8 cellular contexts compared by ENCODE assay signal in genomic region chr22:37777122-37777687, GRCh38. TPM values are rescaled to one million over a fixed set of nuclear protein-coding genes. Genes with fewer than 3 reads are reported as not detected.
DNase-seq lines count a peak whose midpoint lies in the region; ATAC-seq and TF ChIP-seq lines count a peak whose summit lies in the region.

No MANE protein-coding gene starts in this region.

- H3K27me3 Mint-ChIP-seq in activated CD8-positive, alpha-beta T cell treated with anti-CD3 and anti-CD28 coated beads for 36 hours, result no peaks in the 10 kb centered on the region

- H3K9me3 ChIP-seq in mucosa of descending colon, result no peaks in the 10 kb centered on the region

- H3K4me3 Mint-ChIP-seq in activated CD8-positive, alpha-beta T cell treated with anti-CD3 and anti-CD28 coated beads for 36 hours, result no peak overlapping the region

- peak; percentile 70 for ATAC-seq in HG02885 (IDR thresholded peaks at IDR 0.05; ENCODE audit: poor library complexity, unreplicated experiment)
- peak; percentile 87 for ATAC-seq in mucosa of descending colon
- no peak for ATAC-seq in GM19023 (IDR thresholded peaks at IDR 0.05; ENCODE audit: unreplicated experiment)
- no peak for ATAC-seq in activated CD8-positive, alpha-beta T cell treated with anti-CD3 and anti-CD28 coated beads for 36 hours

- no peaks in the 10 kb centered on the region for H3K36me3 ChIP-seq in mucosa of descending colon (ENCODE audit: low read depth)

- POLR2A ChIA-PET in activated CD8-positive, alpha-beta T cell treated with anti-CD3 and anti-CD28 coated beads for 36 hours (lab: Charles Lee), result interaction anchor here (0.7 kb wide), 1 partner anchor 11 kb away, joined by 3 read pairs; no protein-coding TSS in a partner anchor

- CTCF ChIA-PET in activated CD8-positive, alpha-beta T cell treated with anti-CD3 and anti-CD28 coated beads for 36 hours (lab: Charles Lee), result interaction anchor here (1.0 kb wide), 1 partner anchor 86 kb away, joined by 3 read pairs; no protein-coding TSS in a partner anchor

- H3K4me3 ChIP-seq in mucosa of descending colon, result no peak overlapping the region

- no peak overlapping the region for H3K27ac Mint-ChIP-seq in activated CD8-positive, alpha-beta T cell treated with anti-CD3 and anti-CD28 coated beads for 36 hours

- no peak for TF ChIP-seq CTCF in mucosa of descending colon (IDR thresholded peaks at IDR 0.05)
- no peak for TF ChIP-seq CTCF in activated CD8-positive, alpha-beta T cell treated with anti-CD3 and anti-CD28 coated beads for 36 hours (IDR thresholded peaks at IDR 0.05)

- peaks cover 10% of the 10 kb centered on the region for H3K4me1 ChIP-seq in mucosa of descending colon (ENCODE audit: low read depth)

- H3K4me1 Mint-ChIP-seq in activated CD8-positive, alpha-beta T cell treated with anti-CD3 and anti-CD28 coated beads for 36 hours (ENCODE audit: low read depth), result no peaks in the 10 kb centered on the region

- no peaks in the 10 kb centered on the region for H3K36me3 Mint-ChIP-seq in activated CD8-positive, alpha-beta T cell treated with anti-CD3 and anti-CD28 coated beads for 36 hours (ENCODE audit: low read depth)

- no peaks in the 10 kb centered on the region for H3K9me3 Mint-ChIP-seq in activated CD8-positive, alpha-beta T cell treated with anti-CD3 and anti-CD28 coated beads for 36 hours

- DNase-seq in DMS79 treated with DMSO at 0.1 percent for 48 hours (lab: John Stamatoyannopoulos, UW), result peak; percentile 30
- DNase-seq in astrocyte of the hippocampus (ENCODE audit: low read depth, low spot score), result peak; percentile 91
- peak; percentile 70 to 72 (median 72) for DNase-seq in mucosa of descending colon
- no peak for DNase-seq in epidermal melanocyte (ENCODE audit: insufficient read length, low spot score)
- DNase-seq in cortex of kidney (lab: John Stamatoyannopoulos, UW), result no peak
- no peak for DNase-seq in activated CD8-positive, alpha-beta T cell treated with anti-CD3 and anti-CD28 coated beads for 36 hours

- intact Hi-C loops in mucosa of descending colon (cut with DNase I, micrococcal nuclease), result no loop called here
- intact Hi-C loops in activated CD8-positive, alpha-beta T cell treated with anti-CD3 and anti-CD28 coated beads for 36 hours (cut with micrococcal nuclease), result no loop called here

RNA-seq across cellular contexts. Expression of gene GCAT, which starts 30.5 kb away (rescaled TPM):
- 10 to 100 TPM in 2 of 3 donors, 1 to 10 TPM in 1; 9.2 to 15.6 (median 13.6) TPM for total RNA-seq in mucosa of descending colon
- 10 to 100 TPM; 19.0 to 20.4 TPM for total RNA-seq in activated CD8-positive, alpha-beta T cell treated with anti-CD3 and anti-CD28 coated beads for 36 hours

RNA-seq across cellular contexts. Expression of gene GALR3, which starts 46.0 kb away (rescaled TPM):
- total RNA-seq in mucosa of descending colon, result not detected
- total RNA-seq in activated CD8-positive, alpha-beta T cell treated with anti-CD3 and anti-CD28 coated beads for 36 hours, result not detected

Comparison
In these comparisons a context has a peak if more than half of its experiments do, and no peak if none do; other contexts are left out.
1. DNase-seq: peak in DMS79 treated with DMSO at 0.1 percent for 48 hours (single experiment), astrocyte of the hippocampus (single experiment) and mucosa of descending colon (3 of 3); none in epidermal melanocyte (single experiment), cortex of kidney (single experiment) and activated CD8-positive, alpha-beta T cell treated with anti-CD3 and anti-CD28 coated beads for 36 hours (single experiment).
2. ATAC-seq: peak in HG02885 (single experiment) and mucosa of descending colon (single experiment); none in GM19023 (single experiment) and activated CD8-positive, alpha-beta T cell treated with anti-CD3 and anti-CD28 coated beads for 36 hours (single experiment).